Comparison of ENCODE assay signal across 35 cellular contexts in genomic region chr6:89650579-89650978, GRCh38.
"Had no signal": no experiment of that assay in that cellular context is flagged by ENCODE, and none has a peak within 500 bp of the region (broad histone marks: within the 10 kb centered on the region; RNA-seq: fewer than 3 reads in every experiment).

No MANE protein-coding gene starts in this region.

- H3K4me3 Mint-ChIP-seq: activated B cell treated with CpG ODN at 0.5 μM for 24 hours; activated CD4-positive, alpha-beta memory T cell treated with anti-CD3 and anti-CD28 coated beads for 36 hours; activated CD4-positive, alpha-beta T cell treated with anti-CD3 and anti-CD28 coated beads, Interleukin-2, amount 10 ng/mL, durations not matched to agents 24 days and 14 days; activated CD8-positive, alpha-beta T cell treated with anti-CD3 and anti-CD28 coated beads for 36 hours; activated naive CD4-positive, alpha-beta T cell treated with anti-CD3 and anti-CD28 coated beads for 36 hours; activated naive CD8-positive, alpha-beta T cell treated with anti-CD3 and anti-CD28 coated beads for 36 hours; activated T-cell treated with anti-CD3 and anti-CD28 coated beads, Interleukin-2, amount 50 U/mL, for 4 hours; activated T-cell treated with anti-CD3 and anti-CD28 coated beads, Interleukin-2, amount 50 U/mL, for 72 hours; activated T-helper 1 cell treated with anti-CD3 and anti-CD28 coated beads, Interleukin-12 subunit alpha, Interleukin-12 subunit beta, Interleukin-2, Interleukin-4 antibody, amounts not matched to agents 30 ng/mL and 10 ng/mL and 1 ng/mL, durations not matched to agents 14 hours and 24 hours and 36 hours; activated T-helper 17 cell treated with anti-CD3 and anti-CD28 coated beads, Interleukin-2, amount 50 U/mL, for 72 hours; brain; central memory CD8-positive, alpha-beta T cell; T-cell; T-helper 2 cell treated with Interferon-gamma antibody and Interleukin-4, amounts not matched to agents 5 μg/mL and 100 μg/mL, for 36 hours had no signal

- H3K9me3 ChIP-seq: ascending aorta had no signal

- H3K27ac Mint-ChIP-seq: activated B cell treated with CpG ODN at 0.5 μM for 24 hours; activated CD4-positive, alpha-beta memory T cell treated with anti-CD3 and anti-CD28 coated beads for 36 hours; activated CD4-positive, alpha-beta T cell treated with anti-CD3 and anti-CD28 coated beads, Interleukin-2, amount 10 ng/mL, durations not matched to agents 24 days and 14 days; activated CD8-positive, alpha-beta T cell treated with anti-CD3 and anti-CD28 coated beads for 36 hours; activated naive CD4-positive, alpha-beta T cell treated with anti-CD3 and anti-CD28 coated beads for 36 hours; activated naive CD8-positive, alpha-beta T cell treated with anti-CD3 and anti-CD28 coated beads for 36 hours; activated T-helper 1 cell treated with anti-CD3 and anti-CD28 coated beads, Interleukin-12 subunit alpha, Interleukin-12 subunit beta, Interleukin-2, Interleukin-4 antibody, amounts not matched to agents 30 ng/mL and 10 ng/mL and 1 ng/mL, durations not matched to agents 14 hours and 24 hours and 36 hours; activated T-helper 17 cell treated with anti-CD3 and anti-CD28 coated beads, Interleukin-2, amount 50 U/mL, for 72 hours; brain; T-cell; T-helper 2 cell treated with Interferon-gamma antibody and Interleukin-4, amounts not matched to agents 5 μg/mL and 100 μg/mL, for 36 hours had no signal

- H3K27ac ChIP-seq: ascending aorta, cardiac muscle cell, VCaP had no signal

- H3K4me3 ChIP-seq: ascending aorta, cardiac muscle cell had no signal

- H3K4me1 Mint-ChIP-seq: activated B cell treated with CpG ODN at 0.5 μM for 24 hours; activated CD4-positive, alpha-beta T cell treated with anti-CD3 and anti-CD28 coated beads, Interleukin-2, amount 10 ng/mL, durations not matched to agents 24 days and 14 days; activated T-helper 17 cell treated with anti-CD3 and anti-CD28 coated beads, Interleukin-2, amount 50 U/mL, for 72 hours; brain; central memory CD8-positive, alpha-beta T cell; T-cell had no signal

- H3K27me3 ChIP-seq: ascending aorta, cardiac muscle cell had no signal

- DNase-seq: activated B cell treated with CpG ODN at 0.5 μM for 24 hours; activated CD4-positive, alpha-beta memory T cell treated with anti-CD3 and anti-CD28 coated beads for 36 hours; activated CD4-positive, alpha-beta T cell treated with anti-CD3 and anti-CD28 coated beads for 4 hours; activated CD4-positive, alpha-beta T cell treated with anti-CD3 and anti-CD28 coated beads, Interleukin-2, amount 10 ng/mL, durations not matched to agents 24 days and 14 days; activated CD4-positive, alpha-beta T cell treated with anti-CD3 and anti-CD28 coated beads, Interleukin-2, amount 50 U/mL, for 1 hour; activated CD4-positive, alpha-beta T cell treated with anti-CD3 and anti-CD28 coated beads, Interleukin-2, amount 50 U/mL, for 4 hours; activated CD4-positive, CD25-positive, alpha-beta regulatory T cell treated with anti-CD3 and anti-CD28 coated beads, Interleukin-2, amount 50 U/mL, for 72 hours; activated CD8-positive, alpha-beta memory T cell treated with anti-CD3 and anti-CD28 coated beads, Interleukin-2, amount 50 U/mL, for 4 hours; activated CD8-positive, alpha-beta T cell treated with anti-CD3 and anti-CD28 coated beads for 36 hours; activated effector memory CD4-positive, alpha-beta T cell treated with anti-CD3 and anti-CD28 coated beads, Interleukin-2, amount 50 U/mL, for 16 hours; activated gamma-delta T cell treated with Interleukin-2 at 50 U/mL for 16 hours; activated naive CD4-positive, alpha-beta T cell; activated naive CD4-positive, alpha-beta T cell treated with anti-CD3 and anti-CD28 coated beads for 36 hours; activated naive CD4-positive, alpha-beta T cell treated with anti-CD3 and anti-CD28 coated beads, Interleukin-2, amount 50 U/mL, for 16 hours; activated naive CD8-positive, alpha-beta T cell treated with anti-CD3 and anti-CD28 coated beads for 36 hours; activated T-cell treated with anti-CD3 and anti-CD28 coated beads for 4 hours; activated T-cell treated with anti-CD3 and anti-CD28 coated beads, Interleukin-2, amount 50 U/mL, for 1 hour; activated T-cell treated with anti-CD3 and anti-CD28 coated beads, Interleukin-2, amount 50 U/mL, for 4 hours; activated T-cell treated with anti-CD3 and anti-CD28 coated beads, Interleukin-2, amount 50 U/mL, for 72 hours; amygdala; anterior cingulate cortex; caudate nucleus; cerebellar nuclear complex; T-cell; T-helper 2 cell; T-helper 9 cell had no signal

- H3K4me1 ChIP-seq: ascending aorta had no signal

- H3K27me3 Mint-ChIP-seq: activated B cell treated with CpG ODN at 0.5 μM for 24 hours; activated CD4-positive, alpha-beta memory T cell treated with anti-CD3 and anti-CD28 coated beads for 36 hours; activated CD4-positive, alpha-beta T cell treated with anti-CD3 and anti-CD28 coated beads, Interleukin-2, amount 10 ng/mL, durations not matched to agents 24 days and 14 days; activated CD8-positive, alpha-beta T cell treated with anti-CD3 and anti-CD28 coated beads for 36 hours; activated naive CD8-positive, alpha-beta T cell treated with anti-CD3 and anti-CD28 coated beads for 36 hours; activated T-helper 17 cell treated with anti-CD3 and anti-CD28 coated beads, Interleukin-2, amount 50 U/mL, for 72 hours; brain; central memory CD8-positive, alpha-beta T cell; T-cell had no signal

- H3K9me3 Mint-ChIP-seq: activated B cell treated with CpG ODN at 0.5 μM for 24 hours; activated CD4-positive, alpha-beta memory T cell treated with anti-CD3 and anti-CD28 coated beads for 36 hours; activated CD4-positive, alpha-beta T cell treated with anti-CD3 and anti-CD28 coated beads, Interleukin-2, amount 10 ng/mL, durations not matched to agents 24 days and 14 days; activated CD8-positive, alpha-beta T cell treated with anti-CD3 and anti-CD28 coated beads for 36 hours; activated naive CD4-positive, alpha-beta T cell treated with anti-CD3 and anti-CD28 coated beads for 36 hours; activated naive CD4-positive, alpha-beta T cell treated with anti-CD3 and anti-CD28 coated beads, Interleukin-2, amount 50 U/mL, for 72 hours; activated naive CD8-positive, alpha-beta T cell treated with anti-CD3 and anti-CD28 coated beads for 36 hours; activated T-cell treated with anti-CD3 and anti-CD28 coated beads, Interleukin-2, amount 50 U/mL, for 4 hours; activated T-cell treated with anti-CD3 and anti-CD28 coated beads, Interleukin-2, amount 50 U/mL, for 72 hours; activated T-helper 1 cell treated with anti-CD3 and anti-CD28 coated beads, Interleukin-12 subunit alpha, Interleukin-12 subunit beta, Interleukin-2, Interleukin-4 antibody, amounts not matched to agents 30 ng/mL and 10 ng/mL and 1 ng/mL, durations not matched to agents 14 hours and 24 hours and 36 hours; activated T-helper 17 cell treated with anti-CD3 and anti-CD28 coated beads, Interleukin-2, amount 50 U/mL, for 72 hours; brain; central memory CD8-positive, alpha-beta T cell; T-cell; T-helper 2 cell treated with Interferon-gamma antibody and Interleukin-4, amounts not matched to agents 5 μg/mL and 100 μg/mL, for 36 hours had no signal

- ATAC-seq: activated CD8-positive, alpha-beta T cell treated with anti-CD3 and anti-CD28 coated beads for 36 hours; activated naive CD4-positive, alpha-beta T cell treated with anti-CD3 and anti-CD28 coated beads, Interleukin-2, amount 50 U/mL, for 72 hours; activated T-cell treated with anti-CD3 and anti-CD28 coated beads, Interleukin-2, amount 50 U/mL, for 4 hours; activated T-cell treated with anti-CD3 and anti-CD28 coated beads, Interleukin-2, amount 50 U/mL, for 72 hours; activated T-helper 17 cell treated with anti-CD3 and anti-CD28 coated beads, Interleukin-2, amount 50 U/mL, for 72 hours; T-cell had no signal
